ENCODE assay signal across 9 cellular contexts in the genomic region with DNA sequence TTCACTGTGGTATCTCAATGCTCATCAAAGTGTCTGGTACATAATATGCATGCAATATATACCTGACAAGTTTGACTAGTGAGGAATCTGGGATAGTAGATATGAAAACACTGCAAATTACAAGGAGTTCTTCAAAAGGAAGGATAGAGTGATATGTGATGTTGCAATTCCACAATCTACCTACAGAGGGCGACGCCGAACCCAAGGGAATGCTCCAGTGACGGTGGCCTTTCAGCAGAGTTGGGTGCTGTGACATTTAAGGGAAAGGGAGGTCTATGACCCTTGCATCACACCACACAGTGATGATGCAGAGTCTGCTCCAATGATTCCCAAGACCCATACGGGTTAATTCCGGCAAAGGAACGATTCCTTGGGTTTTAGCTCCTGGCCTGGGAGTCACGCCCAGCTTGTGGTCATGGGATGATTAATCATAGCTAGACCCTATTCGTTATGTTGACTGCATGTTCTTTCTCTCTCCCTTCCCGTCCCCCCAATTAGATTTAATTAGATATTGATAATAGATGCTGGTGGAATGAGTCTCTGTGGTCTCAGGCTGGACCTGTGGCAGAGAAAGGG.
A peak's percentile ranks its signal among the peaks of the same experiment; 100 is the strongest.
DNase-seq lines count a peak whose midpoint lies in the region; ATAC-seq and TF ChIP-seq lines count a peak whose summit lies in the region.
"Had no signal": no experiment of that assay in that cellular context is flagged by ENCODE, and none has a peak within 500 bp of the region (broad histone marks: within the 10 kb centered on the region; RNA-seq: fewer than 3 reads in every experiment).

No MANE protein-coding gene starts in this region.

- no peaks in the 10 kb centered on the region for H3K4me1 Mint-ChIP-seq in neural crest cell
- H3K4me1 Mint-ChIP-seq: naive B cell had no signal

- H3K4me2 ChIP-seq in KMS-11: no peak overlapping the region

- no peak overlapping the region for H2AFZ ChIP-seq in KMS-11 (ENCODE audit: low read depth)

- H3K27ac ChIP-seq in KMS-11: no peak overlapping the region

- in situ Hi-C loops in astrocyte of the spinal cord (cut with HindIII; ENCODE audit: low sequenced_read_pairs): no loop called here

- no peaks in the 10 kb centered on the region for H4K20me1 ChIP-seq in KMS-11 (ENCODE audit: insufficient read depth)

- no peak overlapping the region for H3K4me3 Mint-ChIP-seq in neural crest cell

- no peak overlapping the region for H3K9ac ChIP-seq in KMS-11

- H3K79me2 ChIP-seq in KMS-11 (ENCODE audit: insufficient read depth, low read depth): no peaks in the 10 kb centered on the region

- no peaks in the 10 kb centered on the region for H3K27me3 ChIP-seq in KMS-11 (ENCODE audit: insufficient read depth, low read depth)

- no peaks in the 10 kb centered on the region for H3K36me3 Mint-ChIP-seq in neural crest cell (ENCODE audit: low read depth)

- ATAC-seq in HG03159 (IDR thresholded peaks at IDR 0.05; ENCODE audit: unreplicated experiment) (no peak), HG03521 (IDR thresholded peaks at IDR 0.05; ENCODE audit: unreplicated experiment) (no peak), GM18517 (IDR thresholded peaks at IDR 0.05; ENCODE audit: unreplicated experiment) (no peak)

- peaks cover 38% of the 10 kb centered on the region for H3K27me3 Mint-ChIP-seq in neural crest cell (ENCODE audit: low read depth)

- TF ChIP-seq CTCF in KMS-11 (conservative IDR thresholded peaks at IDR 0.05; ENCODE audit: low read depth, low read length): peak; percentile 76
- peak; percentile 35 for TF ChIP-seq CTCF in astrocyte of the spinal cord (IDR thresholded peaks at IDR 0.05; ENCODE audit: low read depth, low read length)
- peak; percentile 70 for TF ChIP-seq CTCF in neural crest cell (conservative IDR thresholded peaks at IDR 0.05)

- H3K4me1 ChIP-seq in KMS-11 (ENCODE audit: low read depth, poor library complexity, severe bottlenecking): no peaks in the 10 kb centered on the region

- H3K4me3 ChIP-seq in KMS-11 (IDR thresholded peaks at IDR 0.05; ENCODE audit: insufficient read depth, low read depth, low read length): no peak overlapping the region
- H3K4me3 ChIP-seq in astrocyte of the spinal cord (ENCODE audit: low read depth, low read length): no peak overlapping the region

- H3K36me3 ChIP-seq in KMS-11 (ENCODE audit: insufficient read depth): no peaks in the 10 kb centered on the region

- H3K27ac Mint-ChIP-seq in neural crest cell (ENCODE audit: unreplicated experiment): no peak overlapping the region

- DNase-seq in NCI-H510A treated with DMSO at 0.1 percent for 48 hours (lab: John Stamatoyannopoulos, UW) (peak; percentile 24), NCI-H510A (lab: John Stamatoyannopoulos, UW) (no peak), astrocyte of the spinal cord (ENCODE audit: low read depth, low spot score) (no peak), neural crest cell (ENCODE audit: low read depth, low spot score) (peak; percentile 58)
- DNase-seq: naive B cell had no signal

- no peaks in the 10 kb centered on the region for H3K9me3 Mint-ChIP-seq in neural crest cell

Comparison
In these comparisons a context has a peak if more than half of its experiments do, and no peak if none do; other contexts are left out.
1. DNase-seq: peak in NCI-H510A treated with DMSO at 0.1 percent for 48 hours (single experiment) and neural crest cell (single experiment); none in NCI-H510A (single experiment) and astrocyte of the spinal cord (single experiment).
2. Peak in every context shown above with its lines, with median percentiles within 50 percentile points of each other: CTCF ChIP-seq.